ENCODE assay signal across 8 cellular contexts in genomic region chr10:102714621-102715455, GRCh38. TPM values are rescaled to one million over a fixed set of nuclear protein-coding genes. Genes with fewer than 3 reads are reported as not detected.
DNase-seq lines count a peak whose midpoint lies in the region; ATAC-seq and TF ChIP-seq lines count a peak whose summit lies in the region.

A gene with protein sequence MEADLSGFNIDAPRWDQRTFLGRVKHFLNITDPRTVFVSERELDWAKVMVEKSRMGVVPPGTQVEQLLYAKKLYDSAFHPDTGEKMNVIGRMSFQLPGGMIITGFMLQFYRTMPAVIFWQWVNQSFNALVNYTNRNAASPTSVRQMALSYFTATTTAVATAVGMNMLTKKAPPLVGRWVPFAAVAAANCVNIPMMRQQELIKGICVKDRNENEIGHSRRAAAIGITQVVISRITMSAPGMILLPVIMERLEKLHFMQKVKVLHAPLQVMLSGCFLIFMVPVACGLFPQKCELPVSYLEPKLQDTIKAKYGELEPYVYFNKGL (plus strand): TSS chr10:102714636. CDS start chr10:102726637, 12,001 bp downstream.

- ATAC-seq in GM21529 (IDR thresholded peaks at IDR 0.05; ENCODE audit: unreplicated experiment), result peak; percentile 19

- peak within 1 kb of the TSS; percentile 96 for H2AFZ ChIP-seq in MM.1S (ENCODE audit: low read length)

- WGBS in sigmoid colon, 2 donors, result 1 to 5% methylated on average over 46 of the region's 46 CpGs

- H3K4me2 ChIP-seq in MM.1S (ENCODE audit: low read depth, low read length), result peak within 1 kb of the TSS; percentile 99

- H3K9ac ChIP-seq in MM.1S (ENCODE audit: low read length), result peak within 1 kb of the TSS; percentile 100

- H3K4me1 ChIP-seq in MM.1S (ENCODE audit: low read length) (peaks cover 11% of the 10 kb centered on the region), sigmoid colon (peaks cover 0 to 29% (median 17%) of the 10 kb centered on the region in 4 donors)

- H3K9me3 ChIP-seq in MM.1S (replicated peaks; ENCODE audit: insufficient read depth, low read length) (no peaks in the 10 kb centered on the region), sigmoid colon (no peaks in the 10 kb centered on the region)

- peak; percentile 39 for TF ChIP-seq CTCF in MM.1S (IDR thresholded peaks at IDR 0.05; ENCODE audit: low read length)
- no peak for TF ChIP-seq CTCF in fibroblast of mammary gland (conservative IDR thresholded peaks at IDR 0.05; ENCODE audit: control insufficient read depth, insufficient read depth, low read depth, low read length)
- no peak for TF ChIP-seq CTCF in sigmoid colon (IDR thresholded peaks at IDR 0.05)

- TF ChIP-seq POLR2A in GM10847 (IDR thresholded peaks at IDR 0.05; ENCODE audit: extremely low read depth, insufficient read length) (peak; percentile 52), sigmoid colon (IDR thresholded peaks at IDR 0.05) (no peak)

- DNase-seq in MM.1S (peak; percentile 77), activated T-cell treated with anti-CD3 and anti-CD28 coated beads for 4 hours (peak; percentile 19), fibroblast of mammary gland (ENCODE audit: low read depth) (no peak), sigmoid colon (no peak), NCI-H1105 treated with DMSO at 0.1 percent for 48 hours (lab: John Stamatoyannopoulos, UW) (no peak), NCI-H2029 treated with DMSO at 0.1 percent for 48 hours (lab: John Stamatoyannopoulos, UW) (no peak)

- no peaks in the 10 kb centered on the region; the same call in 1 of the 2 replicates for H4K20me1 ChIP-seq in MM.1S (ENCODE audit: insufficient read depth, low read length)

- H3K9me2 ChIP-seq in MM.1S (replicated peaks; ENCODE audit: insufficient read depth, low read length), result no peaks in the 10 kb centered on the region

- peaks cover 94% of the 10 kb centered on the region for H3K79me2 ChIP-seq in MM.1S (ENCODE audit: low read length)

- H3F3A ChIP-seq in MM.1S (ENCODE audit: insufficient read depth, low read length), result peaks cover 25% of the 10 kb centered on the region

- no peak for TF ChIP-seq EP300 in sigmoid colon (IDR thresholded peaks at IDR 0.05)

- H3K27me3 ChIP-seq in MM.1S (replicated peaks; ENCODE audit: insufficient read depth, low read length) (no peaks in the 10 kb centered on the region), sigmoid colon (no peaks in the 10 kb centered on the region)

- H3K27ac ChIP-seq in MM.1S (ENCODE audit: low read length), result peak within 1 kb of the TSS; percentile 93
- peak within 1 kb of the TSS; percentile 88 to 95 (median 90) for H3K27ac ChIP-seq in sigmoid colon

- H3K36me3 ChIP-seq in MM.1S (replicated peaks; ENCODE audit: insufficient read depth, low read length), result no peaks in the 10 kb centered on the region
- no peaks in the 10 kb centered on the region for H3K36me3 ChIP-seq in sigmoid colon

- intact Hi-C loops in sigmoid colon (cut with DNase I), result loop anchor here (2.0 kb wide), 1 partner anchor 28 kb away; the partner anchor contains the start of gene WBP1L

- H3K4me3 ChIP-seq in MM.1S (ENCODE audit: low read length) (peak within 1 kb of the TSS; percentile 100), fibroblast of mammary gland (ENCODE audit: control insufficient read depth, low read depth, low read length) (peak within 1 kb of the TSS; percentile 91), sigmoid colon (peak within 1 kb of the TSS; percentile 86 to 100 (median 94))

RNA-seq across cellular contexts. Expression of the gene that starts here (rescaled TPM):
- total RNA-seq in sigmoid colon, result 1 to 10 TPM in 2 of 4 donors, under 1 TPM in 2; 0.66 to 6.1 (median 1.5) TPM
- 10 to 100 TPM in 1 of 3 donors, 1 to 10 TPM in 2; 2.4 to 11.6 (median 3.0) TPM for polyA plus RNA-seq in sigmoid colon

Comparison
In these comparisons a context has a peak if more than half of its experiments do, and no peak if none do; other contexts are left out.
1. DNase-seq: peak in MM.1S (single experiment) and activated T-cell treated with anti-CD3 and anti-CD28 coated beads for 4 hours (single experiment); none in fibroblast of mammary gland (single experiment), sigmoid colon (single experiment), NCI-H1105 treated with DMSO at 0.1 percent for 48 hours (single experiment) and NCI-H2029 treated with DMSO at 0.1 percent for 48 hours (single experiment).
2. Peak in every context shown above with its lines, with median percentiles within 50 percentile points of each other: H3K4me3 ChIP-seq.